In the genomic region with DNA sequence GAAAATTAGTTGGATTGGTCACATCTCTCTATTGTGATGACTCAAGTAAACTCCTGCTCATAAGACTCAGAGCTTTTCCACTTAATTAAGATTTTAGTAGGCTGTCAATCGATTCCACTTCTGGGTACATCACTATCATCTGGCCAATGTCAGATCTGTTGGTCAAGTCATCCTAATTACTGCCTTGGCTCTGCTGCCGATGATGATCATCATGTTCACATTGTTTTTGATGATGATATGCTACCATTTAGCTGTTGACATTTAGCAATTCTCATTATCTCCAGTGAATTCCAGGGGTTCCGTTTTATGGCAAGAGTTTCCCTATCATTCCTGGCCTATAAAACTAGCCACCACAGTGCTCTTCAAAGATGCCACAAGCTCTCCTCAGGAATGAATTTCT, we compare ENCODE assay signal across 31 cellular contexts.
"Had no signal": no experiment of that assay in that cellular context is flagged by ENCODE, and none has a peak within 500 bp of the region (broad histone marks: within the 10 kb centered on the region; RNA-seq: fewer than 3 reads in every experiment).

No MANE protein-coding gene starts in this region.

- H3K27ac ChIP-seq: adrenal gland, body of pancreas, esophagus muscularis mucosa, WERI-Rb-1 had no signal

- H3K36me3 ChIP-seq: adrenal gland, esophagus muscularis mucosa, WERI-Rb-1 had no signal

- H3K27me3 Mint-ChIP-seq: activated B cell treated with CpG ODN at 0.5 μM for 24 hours; activated CD8-positive, alpha-beta T cell treated with anti-CD3 and anti-CD28 coated beads for 36 hours; activated naive CD4-positive, alpha-beta T cell treated with anti-CD3 and anti-CD28 coated beads, Interleukin-2, amount 50 U/mL, for 24 hours; activated naive CD8-positive, alpha-beta T cell treated with anti-CD3 and anti-CD28 coated beads for 36 hours; activated naive CD8-positive, alpha-beta T cell treated with anti-CD3 and anti-CD28 coated beads, Interleukin-2, amount 50 U/mL, for 24 hours; effector memory CD8-positive, alpha-beta T cell had no signal

- H3K4me1 Mint-ChIP-seq: activated B cell treated with CpG ODN at 0.5 μM for 24 hours; activated naive CD4-positive, alpha-beta T cell treated with anti-CD3 and anti-CD28 coated beads, Interleukin-2, amount 50 U/mL, for 24 hours; activated naive CD8-positive, alpha-beta T cell treated with anti-CD3 and anti-CD28 coated beads for 36 hours; activated naive CD8-positive, alpha-beta T cell treated with anti-CD3 and anti-CD28 coated beads, Interleukin-2, amount 50 U/mL, for 24 hours had no signal

- DNase-seq: activated B cell treated with CpG ODN at 0.5 μM for 24 hours; activated CD4-positive, alpha-beta T cell treated with anti-CD3 and anti-CD28 coated beads for 48 hours; activated CD4-positive, alpha-beta T cell treated with anti-CD3 and anti-CD28 coated beads, Interleukin-2, amount 50 U/mL, for 1 hour; activated CD4-positive, alpha-beta T cell treated with anti-CD3 and anti-CD28 coated beads, Interleukin-2, amount 50 U/mL, for 48 hours; activated CD8-positive, alpha-beta memory T cell treated with anti-CD3 and anti-CD28 coated beads for 24 hours; activated CD8-positive, alpha-beta T cell treated with anti-CD3 and anti-CD28 coated beads for 36 hours; activated effector memory CD4-positive, alpha-beta T cell treated with anti-CD3 and anti-CD28 coated beads, Interleukin-2, amount 50 U/mL, for 16 hours; activated naive CD4-positive, alpha-beta T cell treated with anti-CD3 and anti-CD28 coated beads for 36 hours; activated naive CD8-positive, alpha-beta T cell treated with anti-CD3 and anti-CD28 coated beads for 36 hours; activated naive CD8-positive, alpha-beta T cell treated with anti-CD3 and anti-CD28 coated beads, Interleukin-2, amount 50 U/mL, for 24 hours; activated T-cell treated with anti-CD3 and anti-CD28 coated beads, Interleukin-2, amount 50 U/mL, for 48 hours; adrenal gland; amygdala; aorta; body of pancreas; caudate nucleus; cortex of kidney; dermis blood vessel endothelial cell; effector CD4-positive, alpha-beta T cell; effector memory CD8-positive, alpha-beta T cell; erythroblast; foreskin fibroblast; head of caudate nucleus; hippocampal formation; T1000; WERI-Rb-1 had no signal

- H3K27ac Mint-ChIP-seq: activated B cell treated with CpG ODN at 0.5 μM for 24 hours; activated CD8-positive, alpha-beta T cell treated with anti-CD3 and anti-CD28 coated beads for 36 hours; activated naive CD4-positive, alpha-beta T cell treated with anti-CD3 and anti-CD28 coated beads for 36 hours; activated naive CD4-positive, alpha-beta T cell treated with anti-CD3 and anti-CD28 coated beads, Interleukin-2, amount 50 U/mL, for 24 hours; activated naive CD8-positive, alpha-beta T cell treated with anti-CD3 and anti-CD28 coated beads for 36 hours; activated naive CD8-positive, alpha-beta T cell treated with anti-CD3 and anti-CD28 coated beads, Interleukin-2, amount 50 U/mL, for 24 hours; activated T-helper 1 cell treated with anti-CD3 and anti-CD28 coated beads, Interleukin-12 subunit alpha, Interleukin-12 subunit beta, Interleukin-2, Interleukin-4 antibody, amounts not matched to agents 30 ng/mL and 10 ng/mL and 1 ng/mL, durations not matched to agents 14 hours and 24 hours and 36 hours; activated T-helper 2 cell treated with anti-CD3 and anti-CD28 coated beads, Interferon-gamma antibody, Interleukin-2, Interleukin-4, amounts not matched to agents 10 μg/mL and 5 μg/mL and 100 μg/mL, durations not matched to agents 14 hours and 24 hours and 36 hours; effector memory CD8-positive, alpha-beta T cell; T-helper 2 cell treated with Interferon-gamma antibody and Interleukin-4, amounts not matched to agents 5 μg/mL and 100 μg/mL, for 36 hours had no signal

- H3K4me3 ChIP-seq: adrenal gland, body of pancreas, esophagus muscularis mucosa had no signal

- H3K4me3 Mint-ChIP-seq: activated B cell treated with CpG ODN at 0.5 μM for 24 hours; activated CD8-positive, alpha-beta T cell treated with anti-CD3 and anti-CD28 coated beads for 36 hours; activated naive CD4-positive, alpha-beta T cell treated with anti-CD3 and anti-CD28 coated beads for 36 hours; activated naive CD4-positive, alpha-beta T cell treated with anti-CD3 and anti-CD28 coated beads, Interleukin-2, amount 50 U/mL, for 24 hours; activated naive CD8-positive, alpha-beta T cell treated with anti-CD3 and anti-CD28 coated beads for 36 hours; activated naive CD8-positive, alpha-beta T cell treated with anti-CD3 and anti-CD28 coated beads, Interleukin-2, amount 50 U/mL, for 24 hours; activated T-helper 1 cell treated with anti-CD3 and anti-CD28 coated beads, Interleukin-12 subunit alpha, Interleukin-12 subunit beta, Interleukin-2, Interleukin-4 antibody, amounts not matched to agents 30 ng/mL and 10 ng/mL and 1 ng/mL, durations not matched to agents 14 hours and 24 hours and 36 hours; effector memory CD8-positive, alpha-beta T cell; T-helper 2 cell treated with Interferon-gamma antibody and Interleukin-4, amounts not matched to agents 5 μg/mL and 100 μg/mL, for 36 hours had no signal

- H3K9me3 ChIP-seq: adrenal gland, body of pancreas, esophagus muscularis mucosa had no signal

- H3K4me1 ChIP-seq: adrenal gland, body of pancreas had no signal

- H3K36me3 Mint-ChIP-seq: activated naive CD4-positive, alpha-beta T cell treated with anti-CD3 and anti-CD28 coated beads, Interleukin-2, amount 50 U/mL, for 24 hours; activated naive CD8-positive, alpha-beta T cell treated with anti-CD3 and anti-CD28 coated beads for 36 hours had no signal

- H3K9me3 Mint-ChIP-seq: activated B cell treated with CpG ODN at 0.5 μM for 24 hours; activated CD8-positive, alpha-beta T cell treated with anti-CD3 and anti-CD28 coated beads for 36 hours; activated naive CD4-positive, alpha-beta T cell treated with anti-CD3 and anti-CD28 coated beads for 36 hours; activated naive CD4-positive, alpha-beta T cell treated with anti-CD3 and anti-CD28 coated beads, Interleukin-2, amount 50 U/mL, for 24 hours; activated naive CD8-positive, alpha-beta T cell treated with anti-CD3 and anti-CD28 coated beads for 36 hours; activated naive CD8-positive, alpha-beta T cell treated with anti-CD3 and anti-CD28 coated beads, Interleukin-2, amount 50 U/mL, for 24 hours; activated T-helper 1 cell treated with anti-CD3 and anti-CD28 coated beads, Interleukin-12 subunit alpha, Interleukin-12 subunit beta, Interleukin-2, Interleukin-4 antibody, amounts not matched to agents 30 ng/mL and 10 ng/mL and 1 ng/mL, durations not matched to agents 14 hours and 24 hours and 36 hours; activated T-helper 2 cell treated with anti-CD3 and anti-CD28 coated beads, Interferon-gamma antibody, Interleukin-2, Interleukin-4, amounts not matched to agents 10 μg/mL and 5 μg/mL and 100 μg/mL, durations not matched to agents 14 hours and 24 hours and 36 hours; T-helper 2 cell treated with Interferon-gamma antibody and Interleukin-4, amounts not matched to agents 5 μg/mL and 100 μg/mL, for 36 hours had no signal

- H3K27me3 ChIP-seq: adrenal gland, body of pancreas, esophagus muscularis mucosa had no signal
